ENCODE assay signal across 16 cellular contexts in genomic region chr9:21873540-21874221, GRCh38.
DNase-seq lines count a peak whose midpoint lies in the region; ATAC-seq and TF ChIP-seq lines count a peak whose summit lies in the region.
"Had no signal": no experiment of that assay in that cellular context is flagged by ENCODE, and none has a peak within 500 bp of the region (broad histone marks: within the 10 kb centered on the region; RNA-seq: fewer than 3 reads in every experiment).

No MANE protein-coding gene starts in this region.

- ATAC-seq in HG02870 (IDR thresholded peaks at IDR 0.05; ENCODE audit: unreplicated experiment) (no peak), right cardiac atrium (no peak)

- H3K4me1 ChIP-seq in right cardiac atrium (ENCODE audit: control insufficient read depth, insufficient read depth, low read length): no peaks in the 10 kb centered on the region

- H3K9me3 Mint-ChIP-seq in nephron progenitor cell (peaks cover 51% of the 10 kb centered on the region), progenitor cell of endocrine pancreas (ENCODE audit: low read depth) (peaks cover 23% of the 10 kb centered on the region)

- TF ChIP-seq CTCF in fibroblast of mammary gland (conservative IDR thresholded peaks at IDR 0.05; ENCODE audit: control insufficient read depth, insufficient read depth, low read depth, low read length) (no peak), nephron progenitor cell (IDR thresholded peaks at IDR 0.05) (no peak), progenitor cell of endocrine pancreas (IDR thresholded peaks at IDR 0.05; ENCODE audit: unreplicated experiment) (no peak)

- H3K36me3 Mint-ChIP-seq in nephron progenitor cell (ENCODE audit: low read depth) (peaks cover 71% of the 10 kb centered on the region), progenitor cell of endocrine pancreas (ENCODE audit: insufficient read depth) (peaks cover 46% of the 10 kb centered on the region)

- H3K27ac ChIP-seq in right cardiac atrium (ENCODE audit: low read length): no peak overlapping the region

- WGBS in right cardiac atrium: 62% methylated on average over 6 of the region's 6 CpGs

- intact Hi-C loops in right cardiac atrium (cut with DNase I): no loop called here

- H3K9me3 ChIP-seq in right cardiac atrium (ENCODE audit: control insufficient read depth, low read length): no peaks in the 10 kb centered on the region

- H3K27me3 Mint-ChIP-seq in nephron progenitor cell (ENCODE audit: low read depth, poor library complexity) (peaks cover 3% of the 10 kb centered on the region), progenitor cell of endocrine pancreas (no peaks in the 10 kb centered on the region)

- DNase-seq in EL (peak; percentile 87), RKO (ENCODE audit: low spot score) (peak; percentile 83), fibroblast of mammary gland (ENCODE audit: low read depth) (peak; percentile 40), nephron progenitor cell (no peak), progenitor cell of endocrine pancreas (ENCODE audit: low spot score, unreplicated experiment) (no peak), right cardiac atrium (no peak), activated gamma-delta T cell treated with Interleukin-2 at 50 U/mL for 16 hours (no peak)
- DNase-seq: activated gamma-delta T cell; central memory CD4-positive, alpha-beta T cell; DMS53; erythroblast; NCI-H1105 treated with DMSO at 0.1 percent for 48 hours; NCI-H345; nucleus accumbens had no signal

- H3K4me3 Mint-ChIP-seq in nephron progenitor cell (no peak overlapping the region), progenitor cell of endocrine pancreas (ENCODE audit: low read depth) (no peak overlapping the region)

- no peak overlapping the region for H3K4me3 ChIP-seq in fibroblast of mammary gland (ENCODE audit: control insufficient read depth, low read depth, low read length)
- no peak overlapping the region for H3K4me3 ChIP-seq in right cardiac atrium (ENCODE audit: low read length)
- H3K4me3 ChIP-seq: lung had no signal

- no peaks in the 10 kb centered on the region for H3K27me3 ChIP-seq in right cardiac atrium (ENCODE audit: control insufficient read depth, insufficient read depth)

- H3K4me1 Mint-ChIP-seq in nephron progenitor cell: peaks cover 10% of the 10 kb centered on the region
- H3K4me1 Mint-ChIP-seq in progenitor cell of endocrine pancreas (ENCODE audit: low read depth): no peaks in the 10 kb centered on the region

- H3K27ac Mint-ChIP-seq in nephron progenitor cell (peak overlapping the region; percentile 32), progenitor cell of endocrine pancreas (no peak overlapping the region)

Comparison
In these comparisons a context has a peak if more than half of its experiments do, and no peak if none do; other contexts are left out.
1. DNase-seq: peak in EL (single experiment), RKO (single experiment) and fibroblast of mammary gland (single experiment); none in nephron progenitor cell (single experiment), progenitor cell of endocrine pancreas (single experiment), right cardiac atrium (0 of 3) and activated gamma-delta T cell treated with Interleukin-2 at 50 U/mL for 16 hours (single experiment).